ENCODE assay signal across 8 cellular contexts in genomic region chr6:109094351-109095035, GRCh38. TPM values are rescaled to one million over a fixed set of nuclear protein-coding genes. Genes with fewer than 3 reads are reported as not detected.
A peak's percentile ranks its signal among the peaks of the same experiment; 100 is the strongest.
DNase-seq lines count a peak whose midpoint lies in the region; ATAC-seq lines count a peak whose summit lies in the region.

Gene SESN1 (minus strand): TSS chr6:109094846. CDS start chr6:109094073, 773 bp downstream.

- H3K27ac ChIP-seq in epithelial cell of prostate = peak within 1 kb of the TSS; percentile 94

- ATAC-seq in GM21526 (IDR thresholded peaks at IDR 0.05; ENCODE audit: low FRiP score, unreplicated experiment) = peak; percentile 66

- peak; percentile 80 for DNase-seq in DMS114 treated with DMSO at 0.1 percent for 48 hours (lab: John Stamatoyannopoulos, UW; ENCODE audit: unreplicated experiment)
- peak; percentile 92 for DNase-seq in HuH-7 (ENCODE audit: low spot score)
- DNase-seq in OCI-M2 (lab: John Stamatoyannopoulos, UW; ENCODE audit: unreplicated experiment) = peak; percentile 45
- peak; percentile 73 for DNase-seq in activated T-cell treated with anti-CD3 and anti-CD28 coated beads for 4 hours
- peak; percentile 81 for DNase-seq in epithelial cell of prostate (ENCODE audit: low read depth, low spot score)
- DNase-seq in mucosa of gallbladder (ENCODE audit: low spot score) = peak; percentile 89
- peak; percentile 84 for DNase-seq in stimulated activated CD8-positive, alpha-beta memory T cell treated with anti-CD3 and anti-CD28 coated beads, Interleukin-4, amount 100 ng/mL, for 24 hours (ENCODE audit: low read depth)

RNA-seq across cellular contexts. Expression of gene SESN1, which starts in this region (rescaled TPM):
- total RNA-seq in mucosa of gallbladder = 33.1 TPM

Comparison
In these comparisons a context has a peak if more than half of its experiments do, and no peak if none do; other contexts are left out.
1. Peak in every context shown above with its lines: DNase-seq, ATAC-seq and H3K27ac ChIP-seq.